Comparison of ENCODE assay signal across 20 cellular contexts in the genomic region with DNA sequence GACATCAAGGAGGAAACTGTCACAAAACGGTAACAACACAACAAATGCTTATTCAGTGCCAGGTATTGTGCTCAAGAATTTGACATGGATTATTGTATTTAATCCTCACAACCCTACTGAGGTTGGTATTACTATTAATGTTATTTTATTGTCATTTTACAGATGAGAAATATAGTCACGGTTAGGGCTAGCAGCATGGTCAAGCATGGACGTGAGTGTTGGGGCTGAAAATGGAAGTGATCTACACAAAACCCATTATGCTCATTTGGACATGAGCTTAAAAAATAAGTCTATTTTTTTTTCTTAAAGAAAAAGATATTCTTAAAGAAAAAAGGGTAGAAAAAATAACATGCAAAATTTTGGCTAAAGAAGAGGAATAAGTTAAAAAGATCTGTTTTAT.
A peak's percentile ranks its signal among the peaks of the same experiment; 100 is the strongest.
DNase-seq lines count a peak whose midpoint lies in the region; ATAC-seq and TF ChIP-seq lines count a peak whose summit lies in the region.
"Had no signal": no experiment of that assay in that cellular context is flagged by ENCODE, and none has a peak within 500 bp of the region (broad histone marks: within the 10 kb centered on the region; RNA-seq: fewer than 3 reads in every experiment).

No MANE protein-coding gene starts in this region.

- H3K27ac ChIP-seq in OCI-LY1 (ENCODE audit: low read depth, low read length, poor library complexity, severe bottlenecking) (peak overlapping the region; percentile 66), substantia nigra (ENCODE audit: low read depth, low read length, poor library complexity, severe bottlenecking) (peak overlapping the region; percentile 31)
- H3K27ac ChIP-seq: 22Rv1; A549; BLaER1 treated with 17β-estradiol and CSF1 and Interleukin-3, amounts not matched to agents 10 nM and 100 nM; C4-2B had no signal

- no peaks in the 10 kb centered on the region for H3K36me3 ChIP-seq in OCI-LY1 (ENCODE audit: insufficient read depth, low read length)
- H3K36me3 ChIP-seq: BLaER1 treated with 17β-estradiol and CSF1 and Interleukin-3, amounts not matched to agents 10 nM and 100 nM had no signal

- H2AFZ ChIP-seq in OCI-LY1 (ENCODE audit: low read length), result 0 out of 2 replicates have a peak overlapping the region, but pooled peaks have one; percentile 13

- H3K27me3 ChIP-seq in OCI-LY1 (ENCODE audit: insufficient read depth, low read length), result no peaks in the 10 kb centered on the region
- H3K27me3 ChIP-seq: BLaER1 treated with 17β-estradiol and CSF1 and Interleukin-3, amounts not matched to agents 10 nM and 100 nM had no signal

- no peak overlapping the region for H3K9ac ChIP-seq in OCI-LY1 (ENCODE audit: low read length)
- H3K9ac ChIP-seq: BLaER1 treated with 17β-estradiol and CSF1 and Interleukin-3, amounts not matched to agents 10 nM and 100 nM had no signal

- H4K20me1 ChIP-seq in OCI-LY1 (ENCODE audit: insufficient read depth, low read length), result no peaks in the 10 kb centered on the region
- H4K20me1 ChIP-seq: BLaER1 treated with 17β-estradiol and CSF1 and Interleukin-3, amounts not matched to agents 10 nM and 100 nM had no signal

- DNase-seq in inferior parietal cortex (ENCODE audit: extremely low spot score) (peak; percentile 22), neural crest cell (ENCODE audit: low read depth, low spot score) (no peak), substantia nigra (lab: John Stamatoyannopoulos, UW) (no peak), NCI-H345 (lab: John Stamatoyannopoulos, UW) (no peak)
- DNase-seq: AML-193; Caco-2; Calu3; CD4-positive, alpha-beta T cell; CD8-positive, alpha-beta T cell; DMS79 treated with DMSO at 0.1 percent for 48 hours; GF-D8 had no signal

- no peaks in the 10 kb centered on the region for H3K79me2 ChIP-seq in OCI-LY1 (ENCODE audit: insufficient read depth, low read length)

- no peaks in the 10 kb centered on the region for H3K36me3 Mint-ChIP-seq in neural crest cell (ENCODE audit: low read depth)
- H3K36me3 Mint-ChIP-seq: CD8-positive, alpha-beta T cell had no signal

- H3K9me2 ChIP-seq in OCI-LY1 (ENCODE audit: low read depth, low read length), result no peaks in the 10 kb centered on the region

- TF ChIP-seq CTCF in OCI-LY1 (IDR thresholded peaks at IDR 0.05; ENCODE audit: low read length) (no peak), neural crest cell (conservative IDR thresholded peaks at IDR 0.05) (no peak)

- ATAC-seq in GM21423 (IDR thresholded peaks at IDR 0.05; ENCODE audit: unreplicated experiment) (no peak), HG02870 (IDR thresholded peaks at IDR 0.05; ENCODE audit: unreplicated experiment) (no peak), HG03432 (IDR thresholded peaks at IDR 0.05; ENCODE audit: unreplicated experiment) (no peak)
- ATAC-seq: A549; CD8-positive, alpha-beta T cell had no signal

- H3K9me3 Mint-ChIP-seq in neural crest cell, result no peaks in the 10 kb centered on the region
- H3K9me3 Mint-ChIP-seq: CD4-positive, alpha-beta T cell had no signal

- H3K4me1 Mint-ChIP-seq in neural crest cell, result no peaks in the 10 kb centered on the region
- H3K4me1 Mint-ChIP-seq: B cell had no signal

- H3K4me1 ChIP-seq in OCI-LY1 (ENCODE audit: insufficient read depth, low read length, severe bottlenecking), result peaks cover 91% of the 10 kb centered on the region
- H3K4me1 ChIP-seq: A549; BLaER1 treated with 17β-estradiol and CSF1 and Interleukin-3, amounts not matched to agents 10 nM and 100 nM; Caco-2 had no signal

- H3K4me3 Mint-ChIP-seq in neural crest cell, result no peak overlapping the region
- H3K4me3 Mint-ChIP-seq: B cell; CD4-positive, alpha-beta T cell; CD8-positive, alpha-beta T cell had no signal

- no peaks in the 10 kb centered on the region for H3K27me3 Mint-ChIP-seq in neural crest cell (ENCODE audit: low read depth)
- H3K27me3 Mint-ChIP-seq: B cell; CD4-positive, alpha-beta T cell had no signal

- H3K27ac Mint-ChIP-seq in neural crest cell (ENCODE audit: unreplicated experiment), result peak overlapping the region; percentile 43
- H3K27ac Mint-ChIP-seq: B cell; CD4-positive, alpha-beta T cell; CD8-positive, alpha-beta T cell had no signal

- no peaks in the 10 kb centered on the region for H3F3A ChIP-seq in OCI-LY1 (ENCODE audit: insufficient read depth, low read length)

- no peak overlapping the region for H3K4me3 ChIP-seq in OCI-LY1 (ENCODE audit: low read depth, low read length, poor library complexity, severe bottlenecking)
- H3K4me3 ChIP-seq: A549; BLaER1 treated with 17β-estradiol and CSF1 and Interleukin-3, amounts not matched to agents 10 nM and 100 nM had no signal

- H3K9me3 ChIP-seq in OCI-LY1 (ENCODE audit: low read length), result no peaks in the 10 kb centered on the region
- H3K9me3 ChIP-seq: A549; BLaER1 treated with 17β-estradiol and CSF1 and Interleukin-3, amounts not matched to agents 10 nM and 100 nM; Caco-2 had no signal

- peak overlapping the region; percentile 3; the same call in 1 of the 2 replicates for H3K4me2 ChIP-seq in OCI-LY1 (ENCODE audit: low read length)
- H3K4me2 ChIP-seq: A549; BLaER1 treated with 17β-estradiol and CSF1 and Interleukin-3, amounts not matched to agents 10 nM and 100 nM had no signal
